26 cellular contexts compared by ENCODE assay signal in genomic region chr17:49506282-49506681, GRCh38. TPM values are rescaled to one million over a fixed set of nuclear protein-coding genes. Genes with fewer than 3 reads are reported as not detected.
"Had no signal": no experiment of that assay in that cellular context is flagged by ENCODE, and none has a peak within 500 bp of the region (broad histone marks: within the 10 kb centered on the region; RNA-seq: fewer than 3 reads in every experiment).

No MANE protein-coding gene starts in this region.

- H3K27ac ChIP-seq: dorsolateral prefrontal cortex, epithelial cell of prostate, gastrocnemius medialis, lower lobe of right lung, parathyroid adenoma, right lobe of liver, stomach, thyroid gland had no signal

- H3K4me3 ChIP-seq: dorsolateral prefrontal cortex, gastrocnemius medialis, lower lobe of right lung, mucosa of descending colon, right lobe of liver, stomach, thyroid gland had no signal

- H2AFZ ChIP-seq: parathyroid adenoma had no signal

- H3K79me2 ChIP-seq: parathyroid adenoma had no signal

- H3K4me1 Mint-ChIP-seq: naive B cell; stimulated activated effector memory CD8-positive, alpha-beta T cell treated with anti-CD3 and anti-CD28 coated beads, Interleukin-12 subunit alpha, Interleukin-12 subunit beta, amount 100 ng/mL, for 72 hours had no signal

- H3K4me3 Mint-ChIP-seq: mesothelial cell of epicardium; naive B cell; natural killer cell treated with Interleukin-12 subunit alpha and Interleukin-12 subunit beta and Interleukin-15 and Interleukin-18, amount 100 ng/mL, for 72 hours; neural crest cell; stimulated activated effector memory CD8-positive, alpha-beta T cell treated with anti-CD3 and anti-CD28 coated beads, Interleukin-12 subunit alpha, Interleukin-12 subunit beta, amount 100 ng/mL, for 72 hours; type B pancreatic cell had no signal

- ATAC-seq: esophagus mucosa; gastrocnemius medialis; mucosa of descending colon; natural killer cell treated with Interleukin-12 subunit alpha and Interleukin-12 subunit beta and Interleukin-15 and Interleukin-18, amount 100 ng/mL, for 72 hours; stimulated activated effector memory CD8-positive, alpha-beta T cell treated with anti-CD3 and anti-CD28 coated beads, Interleukin-12 subunit alpha, Interleukin-12 subunit beta, amount 100 ng/mL, for 72 hours had no signal

- H3K27me3 ChIP-seq: gastrocnemius medialis, right lobe of liver, thyroid gland had no signal

- H3K36me3 ChIP-seq: gastrocnemius medialis, lower lobe of right lung, right lobe of liver, stomach, thyroid gland had no signal

- H3K9me3 ChIP-seq: gastrocnemius medialis, lower lobe of right lung, mucosa of descending colon, right lobe of liver, stomach, thyroid gland had no signal

- H3K9ac ChIP-seq: parathyroid adenoma had no signal

- H3K9me3 Mint-ChIP-seq: mesothelial cell of epicardium; naive B cell; natural killer cell treated with Interleukin-12 subunit alpha and Interleukin-12 subunit beta and Interleukin-15 and Interleukin-18, amount 100 ng/mL, for 72 hours; neural crest cell; stimulated activated effector memory CD8-positive, alpha-beta T cell treated with anti-CD3 and anti-CD28 coated beads, Interleukin-12 subunit alpha, Interleukin-12 subunit beta, amount 100 ng/mL, for 72 hours; type B pancreatic cell had no signal

- H3K27ac Mint-ChIP-seq: naive B cell; natural killer cell treated with Interleukin-12 subunit alpha and Interleukin-12 subunit beta and Interleukin-15 and Interleukin-18, amount 100 ng/mL, for 72 hours; progenitor cell of endocrine pancreas; stimulated activated effector memory CD8-positive, alpha-beta T cell treated with anti-CD3 and anti-CD28 coated beads, Interleukin-12 subunit alpha, Interleukin-12 subunit beta, amount 100 ng/mL, for 72 hours; type B pancreatic cell had no signal

- H3K4me1 ChIP-seq: gastrocnemius medialis, lower lobe of right lung, parathyroid adenoma, right lobe of liver, stomach, thyroid gland had no signal

- H3K36me3 Mint-ChIP-seq: mesothelial cell of epicardium; natural killer cell treated with Interleukin-12 subunit alpha and Interleukin-12 subunit beta and Interleukin-15 and Interleukin-18, amount 100 ng/mL, for 72 hours had no signal

- DNase-seq: dorsolateral prefrontal cortex; effector CD4-positive, alpha-beta T cell; foreskin fibroblast; gastrocnemius medialis; head of caudate nucleus; lower lobe of right lung; mucosa of descending colon; naive B cell; right lobe of liver; small intestine; stimulated activated CD4-positive, alpha-beta T cell treated with anti-CD3 and anti-CD28 coated beads, Interleukin-12 subunit alpha, Interleukin-12 subunit beta, amount 100 ng/mL, for 4 hours; stimulated activated CD4-positive, alpha-beta T cell treated with anti-CD3 and anti-CD28 coated beads, Interleukin-1b, Interleukin-23, amount 100 ng/mL, for 48 hours; stimulated activated CD4-positive, alpha-beta T cell treated with anti-CD3 and anti-CD28 coated beads, Interleukin-4, amount 100 ng/mL, for 24 hours; stimulated activated naive CD4-positive, alpha-beta T cell treated with Interleukin-2 at 50 U/mL for 16 hours; stomach; thyroid gland had no signal

RNA-seq across cellular contexts. Expression of gene NGFR, which starts 11.2 kb away (rescaled TPM):
- total RNA-seq: glomerular endothelial cell had no signal
